Comparison of ENCODE assay signal across 7 cellular contexts in the genomic region with DNA sequence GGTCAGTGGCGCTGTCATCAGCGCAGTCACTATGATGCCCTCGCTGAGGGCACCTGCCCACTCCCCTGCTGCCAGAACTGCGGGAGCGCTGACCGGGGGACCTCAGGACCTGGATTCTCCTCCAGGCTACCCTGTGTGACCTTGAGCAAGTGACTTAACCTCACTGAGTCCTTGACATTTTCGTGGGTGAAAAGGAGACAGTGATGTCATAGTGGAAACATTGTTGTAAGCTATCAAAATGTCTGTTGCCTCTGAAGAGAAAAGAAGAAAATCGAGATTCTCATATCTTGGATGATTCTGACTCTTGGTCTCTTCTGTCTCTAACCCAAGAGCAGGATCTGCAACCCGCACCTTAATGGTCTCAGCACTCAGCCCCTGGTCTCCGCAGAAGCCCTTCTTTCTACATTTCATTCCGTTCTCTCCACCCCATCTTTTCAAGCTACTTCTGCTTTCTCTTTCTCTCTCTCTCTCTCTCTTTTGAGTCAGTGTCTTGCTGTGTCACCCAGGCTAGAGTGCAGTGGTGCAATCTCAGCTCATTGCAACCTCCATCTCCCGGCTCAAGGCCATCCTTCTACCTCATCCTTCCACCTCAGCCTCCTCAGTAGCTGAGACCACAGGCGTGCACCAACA. TPM values are rescaled to one million over a fixed set of nuclear protein-coding genes. Genes with fewer than 3 reads are reported as not detected.
DNase-seq lines count a peak whose midpoint lies in the region; ATAC-seq, FAIRE-seq and TF ChIP-seq lines count a peak whose summit lies in the region.
"Had no signal": no experiment of that assay in that cellular context is flagged by ENCODE, and none has a peak within 500 bp of the region (broad histone marks: within the 10 kb centered on the region; RNA-seq: fewer than 3 reads in every experiment).

No MANE protein-coding gene starts in this region.

- H3K27me3 Mint-ChIP-seq in astrocyte (ENCODE audit: low read depth, unreplicated experiment) = peaks cover 22% of the 10 kb centered on the region
- peaks cover 5% of the 10 kb centered on the region in 2 donors for H3K27me3 Mint-ChIP-seq in natural killer cell treated with Interleukin-12 subunit alpha and Interleukin-12 subunit beta and Interleukin-15 and Interleukin-18, amount 100 ng/mL, for 72 hours

- H3K27ac Mint-ChIP-seq in astrocyte (ENCODE audit: unreplicated experiment) = peak overlapping the region; percentile 74
- peak overlapping the region; percentile 86 to 88 for H3K27ac Mint-ChIP-seq in natural killer cell treated with Interleukin-12 subunit alpha and Interleukin-12 subunit beta and Interleukin-15 and Interleukin-18, amount 100 ng/mL, for 72 hours

- peaks cover 3% of the 10 kb centered on the region for H3K36me3 Mint-ChIP-seq in astrocyte (ENCODE audit: low read depth, unreplicated experiment)
- peaks cover 9% of the 10 kb centered on the region for H3K36me3 Mint-ChIP-seq in natural killer cell treated with Interleukin-12 subunit alpha and Interleukin-12 subunit beta and Interleukin-15 and Interleukin-18, amount 100 ng/mL, for 72 hours

- no peaks in the 10 kb centered on the region for H3K9me3 ChIP-seq in astrocyte (ENCODE audit: insufficient read depth, low read depth, low read length)

- no peaks in the 10 kb centered on the region for H3K79me2 ChIP-seq in astrocyte (ENCODE audit: insufficient read depth, low read length)

- peak overlapping the region; percentile 47 for H3K4me3 ChIP-seq in astrocyte (ENCODE audit: insufficient read depth, low read depth, low read length)

- no peak for TF ChIP-seq CTCF in astrocyte (IDR thresholded peaks at IDR 0.05; ENCODE audit: insufficient read depth, low read depth, low read length)

- H3K27ac ChIP-seq in astrocyte (ENCODE audit: low read depth, low read length) = no peak overlapping the region

- peaks cover 3% of the 10 kb centered on the region for H4K20me1 ChIP-seq in astrocyte (ENCODE audit: insufficient read depth, low read length)

- H3K27me3 ChIP-seq in astrocyte (ENCODE audit: insufficient read depth, low read length) = peaks cover 29% of the 10 kb centered on the region

- in situ Hi-C loops in KBM-7 (cut with MboI; ENCODE audit: low pct_unique_long_range_greater_than_20kb, low sequenced_read_pairs) = no loop called here

- peak overlapping the region; percentile 94 for H3K4me2 ChIP-seq in astrocyte (ENCODE audit: low read length)

- peaks cover 38% of the 10 kb centered on the region for H3K4me1 ChIP-seq in astrocyte (ENCODE audit: insufficient read depth, low read length)

- H3K36me3 ChIP-seq in astrocyte (ENCODE audit: insufficient read depth, low read length) = no peaks in the 10 kb centered on the region

- peak; percentile 72 for DNase-seq in KBM-7
- no peak for DNase-seq in astrocyte (ENCODE audit: low read depth)
- peak; percentile 77 for DNase-seq in natural killer cell treated with Interleukin-12 subunit alpha and Interleukin-12 subunit beta and Interleukin-15 and Interleukin-18, amount 100 ng/mL, for 72 hours (ENCODE audit: low spot score)
- DNase-seq in hippocampal formation (lab: John Stamatoyannopoulos, UW) = no peak
- no peak for DNase-seq in NCI-H2196 treated with DMSO at 0.1 percent for 48 hours (lab: John Stamatoyannopoulos, UW; ENCODE audit: unreplicated experiment)

- H2AFZ ChIP-seq in astrocyte (ENCODE audit: low read depth, low read length) = peak overlapping the region; percentile 70

- peak overlapping the region; percentile 49 for H3K9ac ChIP-seq in astrocyte (ENCODE audit: low read length)

- H3K4me1 Mint-ChIP-seq in astrocyte (ENCODE audit: low read depth, unreplicated experiment) = peaks cover 22% of the 10 kb centered on the region
- H3K4me1 Mint-ChIP-seq in natural killer cell treated with Interleukin-12 subunit alpha and Interleukin-12 subunit beta and Interleukin-15 and Interleukin-18, amount 100 ng/mL, for 72 hours (ENCODE audit: low read depth in 2 of 2) = peaks cover 42 to 43% of the 10 kb centered on the region in 2 donors

- no peak for FAIRE-seq in astrocyte (lab: Jason Lieb, UNC)

- H3K9me3 Mint-ChIP-seq in astrocyte (ENCODE audit: unreplicated experiment) = no peaks in the 10 kb centered on the region
- no peaks in the 10 kb centered on the region for H3K9me3 Mint-ChIP-seq in natural killer cell treated with Interleukin-12 subunit alpha and Interleukin-12 subunit beta and Interleukin-15 and Interleukin-18, amount 100 ng/mL, for 72 hours

- H3K4me3 Mint-ChIP-seq in astrocyte (ENCODE audit: unreplicated experiment) = peak overlapping the region; percentile 37
- H3K4me3 Mint-ChIP-seq in natural killer cell treated with Interleukin-12 subunit alpha and Interleukin-12 subunit beta and Interleukin-15 and Interleukin-18, amount 100 ng/mL, for 72 hours = peak overlapping the region; percentile 90

- peak; percentile 22 for ATAC-seq in GM19328 (IDR thresholded peaks at IDR 0.05; ENCODE audit: unreplicated experiment)
- peak; percentile 63 to 76 for ATAC-seq in natural killer cell treated with Interleukin-12 subunit alpha and Interleukin-12 subunit beta and Interleukin-15 and Interleukin-18, amount 100 ng/mL, for 72 hours

RNA-seq across cellular contexts. Expression of a gene that starts 1.0 kb away (rescaled TPM):
- total RNA-seq in astrocyte = 18.0 and 19.7 TPM in 2 replicates
- 100 to 1,000 TPM; 159 to 161 TPM for total RNA-seq in natural killer cell treated with Interleukin-12 subunit alpha and Interleukin-12 subunit beta and Interleukin-15 and Interleukin-18, amount 100 ng/mL, for 72 hours

RNA-seq across cellular contexts. Expression of a gene that starts 1.7 kb away (rescaled TPM):
- not detected in 2 replicates for total RNA-seq in astrocyte
- not detected for total RNA-seq in natural killer cell treated with Interleukin-12 subunit alpha and Interleukin-12 subunit beta and Interleukin-15 and Interleukin-18, amount 100 ng/mL, for 72 hours
- total RNA-seq: dermis microvascular lymphatic vessel endothelial cell had no signal

RNA-seq across cellular contexts. Expression of a gene that starts 9.4 kb away (rescaled TPM):
- 19.1 and 20.6 TPM in 2 replicates for total RNA-seq in astrocyte
- 10 to 100 TPM; 26.8 to 27.8 TPM for total RNA-seq in natural killer cell treated with Interleukin-12 subunit alpha and Interleukin-12 subunit beta and Interleukin-15 and Interleukin-18, amount 100 ng/mL, for 72 hours

RNA-seq across cellular contexts. Expression of a gene that starts 9.5 kb away (rescaled TPM):
- total RNA-seq in astrocyte = 2.7 and 4.6 TPM in 2 replicates
- 1 to 10 TPM; 3.5 to 3.6 TPM for total RNA-seq in natural killer cell treated with Interleukin-12 subunit alpha and Interleukin-12 subunit beta and Interleukin-15 and Interleukin-18, amount 100 ng/mL, for 72 hours

RNA-seq across cellular contexts. Expression of a gene that starts 24.5 kb away (rescaled TPM):
- total RNA-seq in astrocyte = 49.7 and 53.9 TPM in 2 replicates
- 10 to 100 TPM; 43.4 to 47.9 TPM for total RNA-seq in natural killer cell treated with Interleukin-12 subunit alpha and Interleukin-12 subunit beta and Interleukin-15 and Interleukin-18, amount 100 ng/mL, for 72 hours

Comparison
In these comparisons a context has a peak if more than half of its experiments do, and no peak if none do; other contexts are left out.
1. DNase-seq: peak in KBM-7 (single experiment) and natural killer cell treated with Interleukin-12 subunit alpha and Interleukin-12 subunit beta and Interleukin-15 and Interleukin-18, amount 100 ng/mL, for 72 hours (single experiment); none in astrocyte (single experiment), hippocampal formation (0 of 2) and NCI-H2196 treated with DMSO at 0.1 percent for 48 hours (single experiment).